Comparison of ENCODE assay signal across 8 cellular contexts in genomic region chr2:17538022-17538843, GRCh38. TPM values are rescaled to one million over a fixed set of nuclear protein-coding genes. Genes with fewer than 3 reads are reported as not detected.
A peak's percentile ranks its signal among the peaks of the same experiment; 100 is the strongest.
DNase-seq lines count a peak whose midpoint lies in the region; ATAC-seq and TF ChIP-seq lines count a peak whose summit lies in the region.

No MANE protein-coding gene starts in this region.

- H4K20me1 ChIP-seq in SK-N-SH (ENCODE audit: insufficient read depth): no peaks in the 10 kb centered on the region

- no peaks in the 10 kb centered on the region for H3K9me2 ChIP-seq in SK-N-SH

- H3K9ac ChIP-seq in SK-N-SH: peak overlapping the region; percentile 33; the same call in 1 of the 2 replicates

- H3K4me1 ChIP-seq in SK-N-SH (ENCODE audit: control insufficient read depth in 1 of 2, insufficient read depth in 2 of 2, low read depth in 1 of 2, low read length in 1 of 2) (peaks cover 0 to 25% of the 10 kb centered on the region in 2 experiments; a peak in 2 of 4 replicates), right atrium auricular region (peaks cover 0 to 18% of the 10 kb centered on the region in 2 donors), spleen (peaks cover 5 to 32% (median 29%) of the 10 kb centered on the region in 6 donors)

- POLR2A ChIA-PET in SK-N-SH (lab: Yijun Ruan, JAX): no interaction called here

- H3K4me2 ChIP-seq in SK-N-SH: peak overlapping the region; percentile 92

- DNase-seq in AG20443 (ENCODE audit: low spot score): peak; percentile 9
- peak; percentile 4 for DNase-seq in H4 (ENCODE audit: low spot score)
- peak; percentile 33 for DNase-seq in SK-N-SH
- DNase-seq in right atrium auricular region (ENCODE audit: low spot score): no peak
- DNase-seq in spleen: no peak
- no peak for DNase-seq in globus pallidus (ENCODE audit: low spot score)

- H3K79me2 ChIP-seq in SK-N-SH (ENCODE audit: insufficient read depth): no peaks in the 10 kb centered on the region

- H3K9me3 ChIP-seq in SK-N-SH (no peaks in the 10 kb centered on the region), right atrium auricular region (no peaks in the 10 kb centered on the region), spleen (no peaks in the 10 kb centered on the region)

- TF ChIP-seq RAD21 in SK-N-SH (IDR thresholded peaks at IDR 0.05; ENCODE audit: low read length): no peak

- no peaks in the 10 kb centered on the region for H3K36me3 ChIP-seq in SK-N-SH (replicated peaks in 1 of 2; ENCODE audit: control insufficient read depth in 1 of 2, insufficient read depth in 2 of 2, low read length in 1 of 2)
- no peaks in the 10 kb centered on the region for H3K36me3 ChIP-seq in right atrium auricular region
- no peaks in the 10 kb centered on the region for H3K36me3 ChIP-seq in spleen

- CTCF ChIA-PET in SK-N-SH (lab: Yijun Ruan, JAX): interaction anchor here (0.6 to 3.1 kb wide), 10 partner anchors 8 to 929 kb away, joined by 3 to 15 read pairs (median 3); no protein-coding TSS in a partner anchor

- TF ChIP-seq CTCF in SK-N-SH (IDR thresholded peaks at IDR 0.05) (no peak), right atrium auricular region (IDR thresholded peaks at IDR 0.05) (no peak), spleen (IDR thresholded peaks at IDR 0.05 in 8 of 11, conservative IDR thresholded peaks at IDR 0.05 in 3 of 11) (no peak)

- TF ChIP-seq POLR2A in spleen (IDR thresholded peaks at IDR 0.05): no peak

- H3F3A ChIP-seq in SK-N-SH (replicated peaks; ENCODE audit: insufficient read depth): peaks cover 7% of the 10 kb centered on the region

- WGBS in SK-N-SH (ENCODE audit: low lambda C conversion rate): 10% methylated on average over 30 of the region's 30 CpGs
- 5 to 7% (median 6%) methylated on average over 30 of the region's 30 CpGs for WGBS in spleen, 5 donors

- no peak for ATAC-seq in GM18870 (IDR thresholded peaks at IDR 0.05; ENCODE audit: unreplicated experiment)
- ATAC-seq in activated CD4-positive, CD25-positive, alpha-beta regulatory T cell treated with anti-CD3 and anti-CD28 coated beads, Interleukin-2, amount 50 U/mL, for 24 hours: no peak

- peak overlapping the region; percentile 62 to 74 for H3K4me3 ChIP-seq in SK-N-SH (ENCODE audit: low read depth in 2 of 2, low read length in 1 of 2)
- peak overlapping the region; percentile 49 for H3K4me3 ChIP-seq in right atrium auricular region
- peak overlapping the region; percentile 20 to 63 (median 36) for H3K4me3 ChIP-seq in spleen

- H3K27me3 ChIP-seq in SK-N-SH (ENCODE audit: insufficient read depth) (peaks cover 17% of the 10 kb centered on the region; the same call in 1 of the 2 replicates), right atrium auricular region (no peaks in the 10 kb centered on the region), spleen (replicated peaks in 1 of 7) (peaks cover 0 to 86% (median 62%) of the 10 kb centered on the region in 7 donors)

- H2AFZ ChIP-seq in SK-N-SH (ENCODE audit: low read depth): peak overlapping the region; percentile 75

- intact Hi-C loops in spleen (cut with DNase I; ENCODE audit: low total_unique reads): no loop called here

- peak overlapping the region in 1 of 2 experiments; percentile 47; a peak in 1 of 4 replicates for H3K27ac ChIP-seq in SK-N-SH (ENCODE audit: low read depth in 2 of 2, low read length in 1 of 2)
- peak overlapping the region; percentile 75 to 94 for H3K27ac ChIP-seq in right atrium auricular region
- peak overlapping the region in 3 of 8 donors; percentile 32 to 46 (median 40) for H3K27ac ChIP-seq in spleen

- TF ChIP-seq EP300 in SK-N-SH (IDR thresholded peaks at IDR 0.05; ENCODE audit: borderline replicate concordance in 1 of 2, low read depth in 1 of 2, low read length in 1 of 2): 0 out of 4 replicates have a peak, but pooled peaks of 1 of the 2 experiments have one; percentile 9

TF ChIP-seq in SK-N-SH, 30 proteins besides CTCF, POLR2A, EP300 and RAD21:
- TF ChIP-seq TAF1 (IDR thresholded peaks at IDR 0.05; ENCODE audit: borderline replicate concordance, low read depth, low read length) (no peak), CHD2 (IDR thresholded peaks at IDR 0.05; ENCODE audit: low read length, partially characterized antibody) (peak; percentile 5)

RNA-seq across cellular contexts. Expression of gene VSNL1, which starts 2.3 kb away (rescaled TPM):
- 0.12 and 2.1 TPM in 2 replicates for total RNA-seq in H4 (2014; rRNA removed; shearing (Covaris generic))
- polyA plus RNA-seq in SK-N-SH (2012; rRNA removed) (0.96 and 1.3 TPM in 2 replicates), spleen (under 1 TPM in 2 of 3 donors, not detected in 1; 0.06 to 0.16 TPM)
- 1.3 and 1.5 TPM in 2 replicates for polyA plus RNA-seq in SK-N-SH (2012; cell fraction: cytosol; rRNA removed)
- 0.26 and 0.33 TPM in 2 replicates for polyA plus RNA-seq in SK-N-SH (2012; cell fraction: nucleus; rRNA removed)
- total RNA-seq in right atrium auricular region (10 to 100 TPM; 30.2 to 41.7 TPM), spleen (not detected)

RNA-seq across cellular contexts. Expression of gene RAD51AP2, which starts 20.0 kb away (rescaled TPM):
- total RNA-seq in H4 (2014; rRNA removed; shearing (Covaris generic)): 0.02 and 0.06 TPM in 2 replicates
- 0.02 TPM in 1 of 2 replicates, not detected in the other for polyA plus RNA-seq in SK-N-SH (2012; rRNA removed)
- polyA plus RNA-seq in SK-N-SH (2012; cell fraction: cytosol; rRNA removed): under 0.01 TPM in 1 of 2 replicates, not detected in the other
- 0.02 TPM in 2 replicates for polyA plus RNA-seq in SK-N-SH (2012; cell fraction: nucleus; rRNA removed)
- total RNA-seq in right atrium auricular region: under 1 TPM; 0.22 to 0.28 TPM
- total RNA-seq in spleen: not detected
- polyA plus RNA-seq in spleen: not detected

Comparison
In these comparisons a context has a peak if more than half of its experiments do, and no peak if none do; other contexts are left out.
1. DNase-seq: peak in AG20443 (single experiment), H4 (single experiment) and SK-N-SH (single experiment); none in right atrium auricular region (single experiment), spleen (single experiment) and globus pallidus (single experiment).
2. RNA of gene VSNL1, which starts 2.3 kb away (total RNA-seq): 30.2 to 41.7 TPM in right atrium auricular region; 0.12 to 2.1 TPM in H4 and not detected in spleen; every median in the first group is over 10 times any median in the second.
3. Peak in every context shown above with its lines, with median percentiles within 50 percentile points of each other: H3K4me3 ChIP-seq.